In the genomic region with DNA sequence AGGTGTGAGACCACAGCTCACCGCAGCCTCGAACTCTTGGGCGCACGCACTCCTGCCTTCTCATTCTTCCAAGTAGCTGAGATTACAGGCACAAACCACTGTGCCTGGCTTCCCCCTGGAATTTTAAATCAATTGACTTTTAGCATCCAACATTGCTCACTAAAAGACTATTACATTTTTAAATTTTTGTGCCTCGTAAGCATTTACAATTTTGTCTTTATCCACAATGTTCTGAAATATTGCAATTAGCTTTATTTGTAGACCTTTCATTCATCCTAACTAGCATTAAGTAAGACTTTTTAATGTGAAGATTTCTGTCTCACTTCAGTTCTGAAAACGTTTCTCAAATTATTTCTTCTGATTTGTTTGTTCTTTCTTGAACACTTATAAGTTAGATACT, we compare ENCODE assay signal across 32 cellular contexts.
"Had no signal": no experiment of that assay in that cellular context is flagged by ENCODE, and none has a peak within 500 bp of the region (broad histone marks: within the 10 kb centered on the region; RNA-seq: fewer than 3 reads in every experiment).

No MANE protein-coding gene starts in this region.

- H3K9me3 ChIP-seq: ascending aorta had no signal

- H3K4me1 ChIP-seq: ascending aorta had no signal

- H3K36me3 ChIP-seq: ascending aorta, cardiac muscle cell had no signal

- FAIRE-seq: bronchial epithelial cell, TTC549 had no signal

- H3K4me3 ChIP-seq: ascending aorta, cardiac muscle cell had no signal

- H3K27me3 ChIP-seq: ascending aorta, cardiac muscle cell had no signal

- DNase-seq: activated B cell treated with CpG ODN at 0.5 μM for 24 hours; activated CD4-positive, alpha-beta memory T cell treated with anti-CD3 and anti-CD28 coated beads for 36 hours; activated CD4-positive, alpha-beta T cell treated with anti-CD3 and anti-CD28 coated beads for 4 hours; activated CD4-positive, alpha-beta T cell treated with anti-CD3 and anti-CD28 coated beads, Interleukin-2, amount 10 ng/mL, durations not matched to agents 24 days and 14 days; activated CD4-positive, alpha-beta T cell treated with anti-CD3 and anti-CD28 coated beads, Interleukin-2, amount 50 U/mL, for 1 hour; activated CD4-positive, alpha-beta T cell treated with anti-CD3 and anti-CD28 coated beads, Interleukin-2, amount 50 U/mL, for 4 hours; activated CD4-positive, CD25-positive, alpha-beta regulatory T cell treated with anti-CD3 and anti-CD28 coated beads, Interleukin-2, amount 50 U/mL, for 72 hours; activated CD8-positive, alpha-beta memory T cell treated with anti-CD3 and anti-CD28 coated beads, Interleukin-2, amount 50 U/mL, for 4 hours; activated CD8-positive, alpha-beta T cell treated with anti-CD3 and anti-CD28 coated beads for 36 hours; activated effector memory CD4-positive, alpha-beta T cell treated with anti-CD3 and anti-CD28 coated beads, Interleukin-2, amount 50 U/mL, for 16 hours; activated gamma-delta T cell treated with Interleukin-2 at 50 U/mL for 16 hours; activated naive CD4-positive, alpha-beta T cell; activated naive CD4-positive, alpha-beta T cell treated with anti-CD3 and anti-CD28 coated beads for 36 hours; activated naive CD8-positive, alpha-beta T cell treated with anti-CD3 and anti-CD28 coated beads, Interleukin-2, amount 10 ng/mL, durations not matched to agents 7 days and 5 days; activated naive CD8-positive, alpha-beta T cell treated with anti-CD3 and anti-CD28 coated beads, Interleukin-2, amount 50 U/mL, for 24 hours; activated T-cell treated with anti-CD3 and anti-CD28 coated beads for 4 hours; activated T-cell treated with anti-CD3 and anti-CD28 coated beads, Interleukin-2, amount 50 U/mL, for 1 hour; activated T-cell treated with anti-CD3 and anti-CD28 coated beads, Interleukin-2, amount 50 U/mL, for 4 hours; activated T-cell treated with anti-CD3 and anti-CD28 coated beads, Interleukin-2, amount 50 U/mL, for 72 hours; amygdala; anterior cingulate cortex; caudate nucleus; cerebellar nuclear complex; T-helper 1 cell; T-helper 2 cell; T-helper 9 cell had no signal

- H3K27ac ChIP-seq: ascending aorta, cardiac muscle cell, VCaP had no signal

- ATAC-seq: activated CD8-positive, alpha-beta T cell treated with anti-CD3 and anti-CD28 coated beads for 36 hours; activated naive CD8-positive, alpha-beta T cell treated with anti-CD3 and anti-CD28 coated beads, Interleukin-2, amount 50 U/mL, for 24 hours; activated T-cell treated with anti-CD3 and anti-CD28 coated beads, Interleukin-2, amount 50 U/mL, for 4 hours; activated T-cell treated with anti-CD3 and anti-CD28 coated beads, Interleukin-2, amount 50 U/mL, for 72 hours; activated T-helper 17 cell treated with anti-CD3 and anti-CD28 coated beads, Interleukin-2, amount 50 U/mL, for 72 hours had no signal
